ENCODE assay signal across 13 cellular contexts in the genomic region with DNA sequence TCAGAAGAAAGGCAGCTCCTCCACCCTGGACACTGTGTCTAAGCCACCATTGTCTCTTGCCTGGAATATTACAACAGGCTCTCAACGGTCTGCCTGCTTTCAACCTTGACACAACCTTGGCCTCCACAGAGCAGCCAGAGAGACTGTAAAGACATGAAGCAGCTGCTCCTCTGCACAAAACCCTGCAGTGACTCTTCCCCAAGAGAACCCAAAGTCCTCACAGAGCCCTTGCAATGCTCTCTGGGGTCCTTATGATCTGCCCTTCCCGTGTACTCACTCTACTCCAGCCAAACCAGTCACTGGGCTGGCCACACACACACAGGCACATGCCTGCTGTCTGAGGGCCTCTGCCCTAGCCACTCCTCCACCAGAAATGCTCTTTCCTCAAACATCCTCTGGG.
"Had no signal": no experiment of that assay in that cellular context is flagged by ENCODE, and none has a peak within 500 bp of the region (broad histone marks: within the 10 kb centered on the region; RNA-seq: fewer than 3 reads in every experiment).

No MANE protein-coding gene starts in this region.

- H3K4me1 ChIP-seq: foreskin keratinocyte, transverse colon had no signal

- H3K9me3 ChIP-seq: transverse colon had no signal

- H3K4me3 Mint-ChIP-seq: activated naive CD8-positive, alpha-beta T cell; dendritic cell treated with granulocyte-macrophage colony-stimulating factor and Interleukin-4, amounts not matched to agents 40 ng/mL and 50 ng/mL, for 4 days; nephron; stimulated activated naive CD8-positive, alpha-beta T cell treated with anti-CD3 and anti-CD28 coated beads, Interleukin-15, Interleukin-2, amounts not matched to agents 100 ng/mL and 50 ng/mL, for 24 hours had no signal

- H3K4me3 ChIP-seq: transverse colon had no signal

- H3K36me3 Mint-ChIP-seq: activated naive CD8-positive, alpha-beta T cell had no signal

- H3K27ac ChIP-seq: foreskin keratinocyte, transverse colon had no signal

- H3K36me3 ChIP-seq: transverse colon had no signal

- FAIRE-seq: TTC549 had no signal

- H3K27ac Mint-ChIP-seq: activated naive CD8-positive, alpha-beta T cell; dendritic cell treated with granulocyte-macrophage colony-stimulating factor and Interleukin-4, amounts not matched to agents 40 ng/mL and 50 ng/mL, for 4 days; nephron; stimulated activated naive CD8-positive, alpha-beta T cell treated with anti-CD3 and anti-CD28 coated beads, Interleukin-15, Interleukin-2, amounts not matched to agents 100 ng/mL and 50 ng/mL, for 24 hours had no signal

- H3K4me1 Mint-ChIP-seq: nephron had no signal

- ATAC-seq: foreskin keratinocyte had no signal

- H3K9me3 Mint-ChIP-seq: dendritic cell treated with granulocyte-macrophage colony-stimulating factor and Interleukin-4, amounts not matched to agents 40 ng/mL and 50 ng/mL, for 4 days; nephron; stimulated activated naive CD8-positive, alpha-beta T cell treated with anti-CD3 and anti-CD28 coated beads, Interleukin-15, Interleukin-2, amounts not matched to agents 100 ng/mL and 50 ng/mL, for 24 hours had no signal

- H3K27me3 ChIP-seq: foreskin keratinocyte, transverse colon had no signal

- DNase-seq: activated CD4-positive, alpha-beta T cell treated with anti-CD3 and anti-CD28 coated beads, Interleukin-2, amount 50 U/mL, for 4 hours; foreskin keratinocyte; mesendoderm; posterior cingulate gyrus; stimulated activated CD4-positive, alpha-beta T cell treated with anti-CD3 and anti-CD28 coated beads, Interleukin-12 subunit alpha, Interleukin-12 subunit beta, amount 100 ng/mL, for 4 hours; stimulated activated CD4-positive, alpha-beta T cell treated with anti-CD3 and anti-CD28 coated beads, Interleukin-1b, Interleukin-23, amount 100 ng/mL, for 48 hours; stimulated activated CD8-positive, alpha-beta memory T cell treated with anti-CD3 and anti-CD28 coated beads, Interleukin-4, amount 100 ng/mL, for 48 hours; transverse colon had no signal
